In the genomic region with DNA sequence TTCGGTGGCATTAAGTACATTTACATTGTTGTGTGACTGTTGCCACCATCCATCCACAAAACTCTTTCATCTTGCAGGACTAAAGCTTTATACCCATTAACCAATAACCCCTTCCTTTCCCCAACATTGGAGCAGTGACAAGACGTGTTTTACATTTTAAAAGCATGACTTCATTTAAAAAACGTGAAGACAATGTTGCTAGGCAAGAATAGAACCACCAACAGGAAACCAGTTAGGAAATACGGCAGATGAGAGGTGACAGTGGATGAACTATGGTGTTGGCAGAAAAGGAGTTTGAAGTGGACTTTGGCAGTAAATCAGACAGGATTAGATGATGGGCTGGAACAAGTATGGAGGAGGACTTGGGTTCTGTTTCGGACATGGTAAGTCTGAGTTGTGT, we compare ENCODE assay signal across 20 cellular contexts. TPM values are rescaled to one million over a fixed set of nuclear protein-coding genes. Genes with fewer than 3 reads are reported as not detected.
DNase-seq lines count a peak whose midpoint lies in the region; ATAC-seq lines count a peak whose summit lies in the region.
"Had no signal": no experiment of that assay in that cellular context is flagged by ENCODE, and none has a peak within 500 bp of the region (broad histone marks: within the 10 kb centered on the region; RNA-seq: fewer than 3 reads in every experiment).

No MANE protein-coding gene starts in this region.

- no peak overlapping the region for H3K9ac ChIP-seq in Karpas-422 (ENCODE audit: low read length)

- no peaks in the 10 kb centered on the region for H3K36me3 ChIP-seq in Karpas-422 (ENCODE audit: insufficient read depth, low read length)
- H3K36me3 ChIP-seq: BE2C, thyroid gland had no signal

- no peaks in the 10 kb centered on the region for H4K20me1 ChIP-seq in Karpas-422 (ENCODE audit: insufficient read depth, low read depth, low read length)

- no peak overlapping the region for H3K4me2 ChIP-seq in Karpas-422 (ENCODE audit: low read depth, low read length, poor library complexity, severe bottlenecking)

- H2AFZ ChIP-seq in Karpas-422 (ENCODE audit: low read length), result no peak overlapping the region

- H3K9me2 ChIP-seq in Karpas-422 (replicated peaks; ENCODE audit: insufficient read depth, low read length), result no peaks in the 10 kb centered on the region

- peaks cover 7% of the 10 kb centered on the region for H3K4me1 ChIP-seq in Karpas-422 (ENCODE audit: low read length)
- H3K4me1 ChIP-seq: BE2C, thyroid gland had no signal

- DNase-seq in ELR (ENCODE audit: low read depth) (peak; percentile 48), SW 1271 (lab: John Stamatoyannopoulos, UW) (peak; percentile 12 to 64), fibroblast of peridontal ligament (ENCODE audit: extremely low read depth) (peak; percentile 45), pulmonary artery endothelial cell (ENCODE audit: low read depth, low spot score) (peak; percentile 85), Karpas-422 (no peak)
- DNase-seq: activated CD4-positive, alpha-beta T cell treated with anti-CD3 and anti-CD28 coated beads, Interleukin-2, amount 50 U/mL, for 4 hours; activated gamma-delta T cell treated with Interleukin-2 at 50 U/mL for 16 hours; amniotic stem cell; BE2C; effector memory CD8-positive, alpha-beta T cell; hypothalamus; NCI-H2107; NCI-H524; posterior cingulate gyrus; stimulated activated naive B cell treated with anti-CD40 and anti-IgM and Interleukin-4, amounts not matched to agents 10 μg/mL and 1 μg/mL and 100 μg/mL, for 72 hours; thyroid gland had no signal

- ATAC-seq in GM21619 (IDR thresholded peaks at IDR 0.05; ENCODE audit: unreplicated experiment), result no peak
- no peak for ATAC-seq in HG03135 (IDR thresholded peaks at IDR 0.05; ENCODE audit: unreplicated experiment)
- ATAC-seq: effector memory CD8-positive, alpha-beta T cell; stimulated activated naive B cell treated with anti-CD40 and anti-IgM and Interleukin-4, amounts not matched to agents 10 μg/mL and 1 μg/mL and 100 μg/mL, for 72 hours had no signal

- H3K27me3 ChIP-seq in Karpas-422 (ENCODE audit: low read length), result no peaks in the 10 kb centered on the region
- H3K27me3 ChIP-seq: BE2C, thyroid gland had no signal

- no peaks in the 10 kb centered on the region for H3K79me2 ChIP-seq in Karpas-422 (ENCODE audit: low read length)

- H3K9me3 ChIP-seq in Karpas-422 (ENCODE audit: low read length), result no peaks in the 10 kb centered on the region
- H3K9me3 ChIP-seq: BE2C, thyroid gland had no signal

- no peak overlapping the region for H3K4me3 ChIP-seq in Karpas-422 (ENCODE audit: low read length)
- H3K4me3 ChIP-seq: thyroid gland had no signal

- no peak overlapping the region for H3K27ac ChIP-seq in Karpas-422 (ENCODE audit: low read length)
- H3K27ac ChIP-seq: HL-60, thyroid gland had no signal

RNA-seq across cellular contexts. Expression of a gene that starts 17.0 kb away (rescaled TPM):
- 0.07 and 0.11 TPM in 2 replicates for total RNA-seq in pulmonary artery endothelial cell
- total RNA-seq in Karpas-422 (2014; rRNA removed; shearing (Covaris generic); ENCODE audit: low replicate concordance), result 0.04 and 0.19 TPM in 2 replicates

RNA-seq across cellular contexts. Expression of a gene that starts 40.2 kb away (rescaled TPM):
- total RNA-seq in pulmonary artery endothelial cell, result 2.4 and 3.2 TPM in 2 replicates
- 0.04 TPM in 1 of 2 replicates, not detected in the other for total RNA-seq in Karpas-422 (2014; rRNA removed; shearing (Covaris generic); ENCODE audit: low replicate concordance)
- total RNA-seq: mesothelial cell of epicardium had no signal
